ENCODE assay signal across 21 cellular contexts in genomic region chr6:34795836-34796425, GRCh38. TPM values are rescaled to one million over a fixed set of nuclear protein-coding genes. Genes with fewer than 3 reads are reported as not detected.
DNase-seq lines count a peak whose midpoint lies in the region; ATAC-seq and TF ChIP-seq lines count a peak whose summit lies in the region.
"Had no signal": no experiment of that assay in that cellular context is flagged by ENCODE, and none has a peak within 500 bp of the region (broad histone marks: within the 10 kb centered on the region; RNA-seq: fewer than 3 reads in every experiment).

No MANE protein-coding gene starts in this region.

- H3K27me3 Mint-ChIP-seq in osteocyte (ENCODE audit: unreplicated experiment): no peaks in the 10 kb centered on the region
- H3K27me3 Mint-ChIP-seq: activated CD8-positive, alpha-beta memory T cell treated with anti-CD3 and anti-CD28 coated beads, Interleukin-2, amount 10 ng/mL, durations not matched to agents 7 days and 5 days; T-cell had no signal

- H3K79me2 ChIP-seq in fibroblast of lung (ENCODE audit: control insufficient read depth, insufficient read depth, low read length): no peaks in the 10 kb centered on the region

- no peak overlapping the region for H3K4me3 Mint-ChIP-seq in osteocyte (ENCODE audit: unreplicated experiment)
- H3K4me3 Mint-ChIP-seq: activated CD8-positive, alpha-beta memory T cell treated with anti-CD3 and anti-CD28 coated beads, Interleukin-2, amount 10 ng/mL, durations not matched to agents 7 days and 5 days; immature natural killer cell; T-cell; WTC11 had no signal

- peaks cover 3% of the 10 kb centered on the region for H3K4me1 ChIP-seq in fibroblast of lung (ENCODE audit: control insufficient read depth, extremely low read depth, insufficient read depth, low read length)

- TF ChIP-seq CTCF in fibroblast of lung (conservative IDR thresholded peaks at IDR 0.05 in 1 of 2, IDR thresholded peaks at IDR 0.05 in 1 of 2; ENCODE audit: low read depth in 1 of 2, low read length in 2 of 2) (no peak), osteocyte (IDR thresholded peaks at IDR 0.05) (no peak)

- no peaks in the 10 kb centered on the region for H3K27me3 ChIP-seq in fibroblast of lung (ENCODE audit: control insufficient read depth, insufficient read depth, low read length)
- H3K27me3 ChIP-seq: gastroesophageal sphincter, upper lobe of left lung had no signal

- H3K4me2 ChIP-seq in fibroblast of lung (ENCODE audit: extremely low read depth, insufficient read depth, low read length): no peak overlapping the region

- H3K27ac ChIP-seq in fibroblast of lung (ENCODE audit: insufficient read depth, low read length): no peak overlapping the region
- H3K27ac ChIP-seq: gastroesophageal sphincter, upper lobe of left lung had no signal

- H3K9me3 Mint-ChIP-seq in osteocyte (ENCODE audit: unreplicated experiment): no peaks in the 10 kb centered on the region
- H3K9me3 Mint-ChIP-seq: immature natural killer cell, T-cell, WTC11 had no signal

- no peak overlapping the region for H3K4me3 ChIP-seq in fibroblast of lung (replicated peaks in 1 of 4; ENCODE audit: control extremely low read depth in 1 of 4, insufficient read depth in 1 of 4, low read depth in 3 of 4, low read length in 4 of 4)
- H3K4me3 ChIP-seq: gastroesophageal sphincter, GM12878, mucosa of descending colon, upper lobe of left lung had no signal

- H3K36me3 ChIP-seq in fibroblast of lung (ENCODE audit: control insufficient read depth, insufficient read depth, low read length): no peaks in the 10 kb centered on the region
- H3K36me3 ChIP-seq: gastroesophageal sphincter, upper lobe of left lung had no signal

- no peak overlapping the region for H3K9ac ChIP-seq in fibroblast of lung (ENCODE audit: insufficient read depth, low read length)

- no peak overlapping the region for H2AFZ ChIP-seq in fibroblast of lung (ENCODE audit: low read length)

- peak overlapping the region; percentile 56 for H3K27ac Mint-ChIP-seq in osteocyte (ENCODE audit: unreplicated experiment)
- H3K27ac Mint-ChIP-seq: activated CD8-positive, alpha-beta memory T cell treated with anti-CD3 and anti-CD28 coated beads, Interleukin-2, amount 10 ng/mL, durations not matched to agents 7 days and 5 days; T-cell; WTC11 had no signal

- no peaks in the 10 kb centered on the region for H3K9me3 ChIP-seq in fibroblast of lung (ENCODE audit: control insufficient read depth, insufficient read depth, low read depth, low read length)
- H3K9me3 ChIP-seq: gastroesophageal sphincter, mucosa of descending colon, upper lobe of left lung had no signal

- no peaks in the 10 kb centered on the region for H4K20me1 ChIP-seq in fibroblast of lung (ENCODE audit: control insufficient read depth, extremely low read depth, insufficient read depth, low read length)

- peaks cover 33% of the 10 kb centered on the region for H3K4me1 Mint-ChIP-seq in osteocyte (ENCODE audit: unreplicated experiment)

- no peak for ATAC-seq in GM21619 (IDR thresholded peaks at IDR 0.05; ENCODE audit: unreplicated experiment)
- ATAC-seq in HG02642 (IDR thresholded peaks at IDR 0.05; ENCODE audit: poor library complexity, unreplicated experiment): no peak
- ATAC-seq: activated CD8-positive, alpha-beta memory T cell treated with anti-CD3 and anti-CD28 coated beads, Interleukin-2, amount 10 ng/mL, durations not matched to agents 7 days and 5 days; gastroesophageal sphincter; GM12878; mucosa of descending colon; T-cell; WTC11 had no signal

- DNase-seq in EL (peak; percentile 56), NCI-H226 (peak; percentile 64), fibroblast of lung (ENCODE audit: low read depth in 2 of 2) (peak; percentile 39 to 59), osteocyte (ENCODE audit: extremely low spot score, unreplicated experiment) (no peak), NCI-H1417 treated with DMSO at 0.1 percent for 48 hours (lab: John Stamatoyannopoulos, UW) (no peak)
- DNase-seq: activated CD8-positive, alpha-beta memory T cell treated with anti-CD3 and anti-CD28 coated beads, Interleukin-2, amount 10 ng/mL, durations not matched to agents 7 days and 5 days; C1 segment of cervical spinal cord; DND-41; effector memory CD4-positive, alpha-beta T cell; immature natural killer cell; mucosa of descending colon; NCI-H2107; occipital lobe; RPMI8226; T-cell; upper lobe of left lung had no signal

- peaks cover 2% of the 10 kb centered on the region for H3K36me3 Mint-ChIP-seq in osteocyte (ENCODE audit: unreplicated experiment)
- H3K36me3 Mint-ChIP-seq: activated CD8-positive, alpha-beta memory T cell treated with anti-CD3 and anti-CD28 coated beads, Interleukin-2, amount 10 ng/mL, durations not matched to agents 7 days and 5 days; WTC11 had no signal

RNA-seq across cellular contexts. Expression of gene BLTP3A, which starts 4.0 kb away (rescaled TPM):
- 5.4 and 7.1 TPM in 2 replicates for total RNA-seq in fibroblast of lung
- 3.3 and 5.0 TPM in 2 replicates for polyA plus RNA-seq in fibroblast of lung
- polyA plus RNA-seq in fibroblast of lung (2012): 2.6 and 3.3 TPM in 2 replicates
- polyA minus RNA-seq in fibroblast of lung (ENCODE audit: low replicate concordance): 7.9 and 22.8 TPM in 2 replicates
- 18.4 and 20.0 TPM in 2 replicates for total RNA-seq in osteocyte

RNA-seq across cellular contexts. Expression of gene SNRPC, which starts 38.6 kb away (rescaled TPM):
- total RNA-seq in fibroblast of lung: 44.7 and 62.4 TPM in 2 replicates
- 201 and 328 TPM in 2 replicates for polyA plus RNA-seq in fibroblast of lung
- 148 and 200 TPM in 2 replicates for polyA plus RNA-seq in fibroblast of lung (2012)
- polyA minus RNA-seq in fibroblast of lung (ENCODE audit: low replicate concordance): 132 and 180 TPM in 2 replicates
- total RNA-seq in osteocyte: 85.2 and 88.6 TPM in 2 replicates

Comparison
In these comparisons a context has a peak if more than half of its experiments do, and no peak if none do; other contexts are left out.
1. DNase-seq: peak in EL (single experiment), NCI-H226 (single experiment) and fibroblast of lung (2 of 2); none in osteocyte (single experiment) and NCI-H1417 treated with DMSO at 0.1 percent for 48 hours (single experiment).